11 cellular contexts compared by ENCODE assay signal in genomic region chr19:6091771-6092291, GRCh38. TPM values are rescaled to one million over a fixed set of nuclear protein-coding genes. Genes with fewer than 3 reads are reported as not detected.
DNase-seq lines count a peak whose midpoint lies in the region; ATAC-seq and TF ChIP-seq lines count a peak whose summit lies in the region.
"Had no signal": no experiment of that assay in that cellular context is flagged by ENCODE, and none has a peak within 500 bp of the region (broad histone marks: within the 10 kb centered on the region; RNA-seq: fewer than 3 reads in every experiment).

No MANE protein-coding gene starts in this region.

- peaks cover 0 to 11% of the 10 kb centered on the region in 2 donors for H3K4me1 ChIP-seq in breast epithelium

- H3K4me3 ChIP-seq in HFF-Myc (replicated peaks; ENCODE audit: low read depth, low read length): peak overlapping the region; percentile 8; the same call in 1 of the 2 replicates
- peak overlapping the region; percentile 5 to 58 (median 32) for H3K4me3 ChIP-seq in breast epithelium
- H3K4me3 ChIP-seq: GM12878 had no signal

- peak overlapping the region; percentile 85 to 90 for H3K27ac ChIP-seq in breast epithelium

- no peaks in the 10 kb centered on the region for H3K9me3 Mint-ChIP-seq in stimulated activated effector memory CD8-positive, alpha-beta T cell treated with anti-CD3 and anti-CD28 coated beads, Interleukin-12 subunit alpha, Interleukin-12 subunit beta, amount 100 ng/mL, for 72 hours

- DNase-seq in HFF-Myc (ENCODE audit: extremely low read depth, low read depth): no peak
- DNase-seq in breast epithelium (ENCODE audit: low spot score in 2 of 2): no peak
- DNase-seq in left colon: peak in 1 of 2 donors; percentile 35
- no peak for DNase-seq in stimulated activated effector memory CD8-positive, alpha-beta T cell treated with anti-CD3 and anti-CD28 coated beads, Interleukin-12 subunit alpha, Interleukin-12 subunit beta, amount 100 ng/mL, for 72 hours (ENCODE audit: low spot score in 2 of 2)
- DNase-seq in erythroblast (lab: John Stamatoyannopoulos, UW): no peak
- no peak for DNase-seq in activated CD4-positive, alpha-beta T cell treated with anti-CD3 and anti-CD28 coated beads for 48 hours
- DNase-seq: NCI-H2081 treated with DMSO at 0.1 percent for 48 hours had no signal

- peaks cover 6% of the 10 kb centered on the region for H3K36me3 Mint-ChIP-seq in stimulated activated effector memory CD8-positive, alpha-beta T cell treated with anti-CD3 and anti-CD28 coated beads, Interleukin-12 subunit alpha, Interleukin-12 subunit beta, amount 100 ng/mL, for 72 hours

- peaks cover 24% of the 10 kb centered on the region for H3K4me1 Mint-ChIP-seq in stimulated activated effector memory CD8-positive, alpha-beta T cell treated with anti-CD3 and anti-CD28 coated beads, Interleukin-12 subunit alpha, Interleukin-12 subunit beta, amount 100 ng/mL, for 72 hours

- TF ChIP-seq POLR2A in breast epithelium (IDR thresholded peaks at IDR 0.05): no peak
- no peak for TF ChIP-seq POLR2A in erythroblast (IDR thresholded peaks at IDR 0.05; ENCODE audit: low read length)

- no peak overlapping the region for H3K4me3 Mint-ChIP-seq in stimulated activated effector memory CD8-positive, alpha-beta T cell treated with anti-CD3 and anti-CD28 coated beads, Interleukin-12 subunit alpha, Interleukin-12 subunit beta, amount 100 ng/mL, for 72 hours

- peak overlapping the region; percentile 26 for H3K27ac Mint-ChIP-seq in stimulated activated effector memory CD8-positive, alpha-beta T cell treated with anti-CD3 and anti-CD28 coated beads, Interleukin-12 subunit alpha, Interleukin-12 subunit beta, amount 100 ng/mL, for 72 hours

- no peaks in the 10 kb centered on the region for H3K36me3 ChIP-seq in breast epithelium

- no peak for TF ChIP-seq CTCF in HFF-Myc (IDR thresholded peaks at IDR 0.05; ENCODE audit: low read depth, low read length, missing control alignments)
- TF ChIP-seq CTCF in breast epithelium (IDR thresholded peaks at IDR 0.05): no peak

- H3K9me3 ChIP-seq in breast epithelium: no peaks in the 10 kb centered on the region

- intact Hi-C loops in breast epithelium (cut with DNase I; ENCODE audit: low total_unique reads): no loop called here
- intact Hi-C loops in left colon (cut with DNase I, micrococcal nuclease): no loop called here

- H3K27me3 ChIP-seq in breast epithelium: no peaks in the 10 kb centered on the region

- ATAC-seq in left colon (peak; percentile 64), HG03175 (IDR thresholded peaks at IDR 0.05; ENCODE audit: unreplicated experiment) (no peak), HG03442 (IDR thresholded peaks at IDR 0.05; ENCODE audit: unreplicated experiment) (no peak)
- no peak for ATAC-seq in stimulated activated effector memory CD8-positive, alpha-beta T cell treated with anti-CD3 and anti-CD28 coated beads, Interleukin-12 subunit alpha, Interleukin-12 subunit beta, amount 100 ng/mL, for 72 hours
- ATAC-seq: GM12878 had no signal

RNA-seq across cellular contexts. Expression of gene RFX2, which starts 18.5 kb away (rescaled TPM):
- 10 to 100 TPM in 1 of 3 donors, 1 to 10 TPM in 2; 6.1 to 16.2 (median 9.2) TPM for total RNA-seq in breast epithelium
- 1 to 10 TPM; 6.6 to 8.5 TPM for total RNA-seq in left colon

RNA-seq across cellular contexts. Expression of gene ACSBG2, which starts 43.6 kb away (rescaled TPM):
- total RNA-seq in breast epithelium (under 1 TPM in 2 of 3 donors, not detected in 1; 0.16 to 0.33 TPM), left colon (not detected)
- total RNA-seq: activated CD8-positive, alpha-beta memory T cell treated with anti-CD3 and anti-CD28 coated beads for 36 hours had no signal
